8 cellular contexts compared by ENCODE assay signal in genomic region chr4:145178740-145179139, GRCh38. TPM values are rescaled to one million over a fixed set of nuclear protein-coding genes. Genes with fewer than 3 reads are reported as not detected.
A peak's percentile ranks its signal among the peaks of the same experiment; 100 is the strongest.
DNase-seq lines count a peak whose midpoint lies in the region; ATAC-seq and TF ChIP-seq lines count a peak whose summit lies in the region.

No MANE protein-coding gene starts in this region.

- peak overlapping the region; percentile 80 for H3K4me3 Mint-ChIP-seq in Calu3 (ENCODE audit: low read depth, unreplicated experiment)
- H3K4me3 Mint-ChIP-seq in natural killer cell treated with Interleukin-12 subunit alpha and Interleukin-12 subunit beta and Interleukin-15 and Interleukin-18, amount 100 ng/mL, for 72 hours: peak overlapping the region; percentile 86

- intact Hi-C loops in Calu3 (cut with micrococcal nuclease; ENCODE audit: unreplicated experiment): no loop called here

- H3K27me3 Mint-ChIP-seq in Calu3 (ENCODE audit: unreplicated experiment): no peaks in the 10 kb centered on the region
- no peaks in the 10 kb centered on the region for H3K27me3 Mint-ChIP-seq in natural killer cell treated with Interleukin-12 subunit alpha and Interleukin-12 subunit beta and Interleukin-15 and Interleukin-18, amount 100 ng/mL, for 72 hours

- H3K4me1 Mint-ChIP-seq in Calu3 (ENCODE audit: low read depth, unreplicated experiment): peaks cover 6% of the 10 kb centered on the region
- peaks cover 28 to 48% of the 10 kb centered on the region in 2 donors for H3K4me1 Mint-ChIP-seq in natural killer cell treated with Interleukin-12 subunit alpha and Interleukin-12 subunit beta and Interleukin-15 and Interleukin-18, amount 100 ng/mL, for 72 hours (ENCODE audit: low read depth in 2 of 2)

- H3K27ac Mint-ChIP-seq in Calu3 (ENCODE audit: unreplicated experiment): peak overlapping the region; percentile 81
- peak overlapping the region; percentile 79 to 93 for H3K27ac Mint-ChIP-seq in natural killer cell treated with Interleukin-12 subunit alpha and Interleukin-12 subunit beta and Interleukin-15 and Interleukin-18, amount 100 ng/mL, for 72 hours

- H3K36me3 Mint-ChIP-seq in Calu3 (ENCODE audit: insufficient read depth, unreplicated experiment): peaks cover 47% of the 10 kb centered on the region
- peaks cover 13% of the 10 kb centered on the region for H3K36me3 Mint-ChIP-seq in natural killer cell treated with Interleukin-12 subunit alpha and Interleukin-12 subunit beta and Interleukin-15 and Interleukin-18, amount 100 ng/mL, for 72 hours

- BruUV-seq in Calu3 (replicated peaks; lab: Mats Ljungman, UMichigan): no TSS peak

- TF ChIP-seq CTCF in Calu3 (IDR thresholded peaks at IDR 0.05; ENCODE audit: unreplicated experiment): no peak

- DNase-seq in Calu3 (no peak), NCI-H69 (lab: John Stamatoyannopoulos, UW) (peak; percentile 7), dermis blood vessel endothelial cell (peak; percentile 38), NCI-H226 (no peak), NCI-H2107 treated with DMSO at 0.1 percent for 48 hours (lab: John Stamatoyannopoulos, UW; ENCODE audit: unreplicated experiment) (no peak)
- DNase-seq in natural killer cell treated with Interleukin-12 subunit alpha and Interleukin-12 subunit beta and Interleukin-15 and Interleukin-18, amount 100 ng/mL, for 72 hours (ENCODE audit: low spot score): no peak
- DNase-seq in NK-92 treated with Interleukin-12 subunit alpha and Interleukin-12 subunit beta, amount 100 ng/mL, for 24 hours (lab: John Stamatoyannopoulos, UW): no peak

- CTCF ChIA-PET in Calu3 (lab: Charles Lee): no interaction called here

- H3K9me3 Mint-ChIP-seq in Calu3 (ENCODE audit: low read depth, unreplicated experiment): no peaks in the 10 kb centered on the region
- no peaks in the 10 kb centered on the region for H3K9me3 Mint-ChIP-seq in natural killer cell treated with Interleukin-12 subunit alpha and Interleukin-12 subunit beta and Interleukin-15 and Interleukin-18, amount 100 ng/mL, for 72 hours

- no peak for ATAC-seq in natural killer cell treated with Interleukin-12 subunit alpha and Interleukin-12 subunit beta and Interleukin-15 and Interleukin-18, amount 100 ng/mL, for 72 hours
- ATAC-seq in GM19455 (IDR thresholded peaks at IDR 0.05; ENCODE audit: unreplicated experiment): no peak

RNA-seq across cellular contexts. Expression of gene OTUD4, which starts 1.6 kb away (rescaled TPM):
- 31.7 and 32.7 TPM in 2 replicates for total RNA-seq in Calu3 (2022)
- total RNA-seq in dermis blood vessel endothelial cell: 29.5 and 35.9 TPM in 2 replicates
- 10 to 100 TPM; 44.1 to 60.8 TPM for total RNA-seq in natural killer cell treated with Interleukin-12 subunit alpha and Interleukin-12 subunit beta and Interleukin-15 and Interleukin-18, amount 100 ng/mL, for 72 hours

Comparison
In these comparisons a context has a peak if more than half of its experiments do, and no peak if none do; other contexts are left out.
1. DNase-seq: peak in NCI-H69 (single experiment) and dermis blood vessel endothelial cell (single experiment); none in Calu3 (single experiment), natural killer cell treated with Interleukin-12 subunit alpha and Interleukin-12 subunit beta and Interleukin-15 and Interleukin-18, amount 100 ng/mL, for 72 hours (single experiment), NCI-H226 (single experiment), NCI-H2107 treated with DMSO at 0.1 percent for 48 hours (single experiment) and NK-92 treated with Interleukin-12 subunit alpha and Interleukin-12 subunit beta, amount 100 ng/mL, for 24 hours (single experiment).